13 cellular contexts compared by ENCODE assay signal in the genomic region with DNA sequence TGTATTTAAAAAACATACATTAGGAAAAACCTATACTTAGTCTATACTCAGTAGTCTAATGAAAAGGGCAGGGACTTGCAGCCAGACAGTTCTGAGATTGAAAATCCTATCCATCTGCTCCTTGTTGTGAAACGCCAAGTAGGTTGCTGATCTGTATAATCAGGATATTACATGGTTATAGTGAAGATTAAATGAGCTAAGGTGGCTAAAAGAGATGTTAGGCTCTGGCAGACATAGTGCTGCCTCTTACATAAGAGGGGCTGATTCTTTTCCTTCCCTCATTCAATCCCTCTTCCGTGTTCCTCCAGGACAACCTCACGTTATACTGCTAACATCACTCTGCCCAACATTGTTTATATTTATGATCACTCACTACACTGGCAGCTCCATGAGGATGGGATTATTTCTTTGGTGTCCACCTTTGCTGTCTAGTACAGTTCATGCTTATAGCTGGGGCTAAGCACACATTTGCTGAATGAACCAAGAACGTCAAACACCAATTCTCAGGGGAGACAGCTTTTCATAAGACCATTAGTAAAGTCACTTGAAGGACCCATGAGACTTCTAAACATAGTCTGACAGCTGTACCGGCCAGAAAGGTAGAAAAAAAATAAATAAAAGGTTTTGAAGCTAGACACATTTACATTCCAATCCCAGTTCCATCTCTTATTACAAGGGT. TPM values are rescaled to one million over a fixed set of nuclear protein-coding genes. Genes with fewer than 3 reads are reported as not detected.
A peak's percentile ranks its signal among the peaks of the same experiment; 100 is the strongest.
DNase-seq lines count a peak whose midpoint lies in the region; ATAC-seq and TF ChIP-seq lines count a peak whose summit lies in the region.
"Had no signal": no experiment of that assay in that cellular context is flagged by ENCODE, and none has a peak within 500 bp of the region (broad histone marks: within the 10 kb centered on the region; RNA-seq: fewer than 3 reads in every experiment).

No MANE protein-coding gene starts in this region.

- H3K36me3 ChIP-seq in MM.1S (replicated peaks; ENCODE audit: insufficient read depth, low read length): no peaks in the 10 kb centered on the region
- H3K36me3 ChIP-seq: gastrocnemius medialis had no signal

- H3K4me2 ChIP-seq in MM.1S (ENCODE audit: low read depth, low read length): no peak overlapping the region

- DNase-seq in G401 (ENCODE audit: low spot score): peak; percentile 8
- peak; percentile 84 for DNase-seq in NCI-H2171 (lab: John Stamatoyannopoulos, UW)
- peak; percentile 35 for DNase-seq in fibroblast of the aortic adventitia (ENCODE audit: low read depth)
- peak; percentile 44 for DNase-seq in retina
- DNase-seq in SKM-1 treated with dmso at 0.1 percent for 144 hours (lab: John Stamatoyannopoulos, UW; ENCODE audit: unreplicated experiment): no peak
- no peak for DNase-seq in MM.1S
- no peak for DNase-seq in dedifferentiated amniotic fluid mesenchymal stem cell (ENCODE audit: extremely low spot score)
- DNase-seq: activated CD4-positive, alpha-beta T cell treated with anti-CD3 and anti-CD28 coated beads for 36 hours; activated naive CD4-positive, alpha-beta T cell; cerebellar nuclear complex; KBM-7 had no signal

- in situ Hi-C loops in G401 (cut with HindIII; ENCODE audit: low sequenced_read_pairs): no loop called here

- no peak for ATAC-seq in HG03442 (IDR thresholded peaks at IDR 0.05; ENCODE audit: unreplicated experiment)
- ATAC-seq: activated CD4-positive, alpha-beta T cell treated with anti-CD3 and anti-CD28 coated beads for 36 hours had no signal

- H3K9me2 ChIP-seq in MM.1S (replicated peaks; ENCODE audit: insufficient read depth, low read length): no peaks in the 10 kb centered on the region

- no peak overlapping the region for H3K27ac ChIP-seq in MM.1S (ENCODE audit: low read length)

- H3K27me3 ChIP-seq in MM.1S (replicated peaks; ENCODE audit: insufficient read depth, low read length): no peaks in the 10 kb centered on the region
- H3K27me3 ChIP-seq: gastrocnemius medialis had no signal

- H3F3A ChIP-seq in MM.1S (ENCODE audit: insufficient read depth, low read length): no peaks in the 10 kb centered on the region

- no peaks in the 10 kb centered on the region for H3K4me1 ChIP-seq in MM.1S (ENCODE audit: low read length)

- no peaks in the 10 kb centered on the region for H4K20me1 ChIP-seq in MM.1S (ENCODE audit: insufficient read depth, low read length)

- H3K9ac ChIP-seq in MM.1S (ENCODE audit: low read length): no peak overlapping the region

- no peak overlapping the region for H2AFZ ChIP-seq in MM.1S (ENCODE audit: low read length)

- H3K4me3 ChIP-seq in fibroblast of the aortic adventitia (ENCODE audit: low read depth, low read length) (no peak overlapping the region), MM.1S (ENCODE audit: low read length) (no peak overlapping the region)
- H3K4me3 ChIP-seq: gastrocnemius medialis had no signal

- H3K79me2 ChIP-seq in MM.1S (ENCODE audit: low read length): no peaks in the 10 kb centered on the region

- H3K9me3 ChIP-seq in MM.1S (replicated peaks; ENCODE audit: insufficient read depth, low read length): no peaks in the 10 kb centered on the region
- H3K9me3 ChIP-seq: gastrocnemius medialis had no signal

- TF ChIP-seq CTCF in fibroblast of the aortic adventitia (IDR thresholded peaks at IDR 0.05; ENCODE audit: insufficient read depth, low read length) (no peak), MM.1S (IDR thresholded peaks at IDR 0.05; ENCODE audit: low read length) (no peak)

RNA-seq across cellular contexts. Expression of a gene that starts 46.3 kb away (rescaled TPM):
- total RNA-seq in G401 (2014; rRNA removed; shearing (Covaris generic)): 11.7 and 13.9 TPM in 2 replicates
- 13.7 and 16.4 TPM in 2 replicates for total RNA-seq in fibroblast of the aortic adventitia (ENCODE audit: low replicate concordance)

Comparison
In these comparisons a context has a peak if more than half of its experiments do, and no peak if none do; other contexts are left out.
1. DNase-seq: peak in G401 (single experiment), NCI-H2171 (single experiment), fibroblast of the aortic adventitia (single experiment) and retina (single experiment); none in SKM-1 treated with dmso at 0.1 percent for 144 hours (single experiment), MM.1S (single experiment) and dedifferentiated amniotic fluid mesenchymal stem cell (single experiment).